23 cellular contexts compared by ENCODE assay signal in the genomic region with DNA sequence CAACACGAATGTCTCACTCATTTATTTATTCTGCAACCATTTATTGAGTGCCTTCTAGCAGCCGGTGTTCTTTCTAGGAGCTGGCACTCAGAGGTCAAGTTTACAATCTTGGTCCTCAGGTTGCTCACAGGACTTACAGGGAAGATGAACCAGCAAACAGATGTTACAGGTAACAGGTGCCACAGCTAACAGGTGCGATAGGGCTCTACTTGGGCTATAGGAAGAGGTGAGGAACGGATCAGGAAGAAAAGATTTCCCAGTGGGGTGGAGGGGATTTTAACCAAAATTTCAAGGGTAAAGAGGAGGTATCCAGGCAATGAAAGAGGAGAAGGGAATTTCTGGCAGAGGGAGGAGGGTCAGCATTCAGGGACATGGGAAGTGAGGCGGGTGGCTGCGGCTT.
"Had no signal": no experiment of that assay in that cellular context is flagged by ENCODE, and none has a peak within 500 bp of the region (broad histone marks: within the 10 kb centered on the region; RNA-seq: fewer than 3 reads in every experiment).

No MANE protein-coding gene starts in this region.

- H3K27ac Mint-ChIP-seq: immature natural killer cell; naive thymus-derived CD8-positive, alpha-beta T cell; nephron progenitor cell; stimulated activated memory B cell treated with anti-CD40 and anti-IgM and Interleukin-4, amounts not matched to agents 10 μg/mL and 1 μg/mL and 100 μg/mL, for 72 hours; type B pancreatic cell had no signal

- DNase-seq: dorsolateral prefrontal cortex; effector CD4-positive, alpha-beta T cell; hypothalamus; immature natural killer cell; islet precursor cell; kidney glomerular epithelial cell; left colon; left ventricle myocardium superior; lower lobe of right lung; naive thymus-derived CD8-positive, alpha-beta T cell; nephron progenitor cell; nucleus accumbens; psoas muscle; sigmoid colon; stimulated activated CD4-positive, alpha-beta T cell treated with anti-CD3 and anti-CD28 coated beads, Interleukin-2, amount 100 ng/mL, for 24 hours; stimulated activated CD4-positive, alpha-beta T cell treated with anti-CD3 and anti-CD28 coated beads, Interleukin-4, amount 100 ng/mL, for 24 hours; stimulated activated naive CD8-positive, alpha-beta T cell treated with anti-CD3 and anti-CD28 coated beads, Interleukin-15, Interleukin-2, amounts not matched to agents 100 U/mL and 50 U/mL, for 24 hours; substantia nigra; testis; tibial artery had no signal

- H3K36me3 Mint-ChIP-seq: immature natural killer cell, type B pancreatic cell had no signal

- ATAC-seq: left colon; left ventricle myocardium superior; lower lobe of right lung; naive thymus-derived CD8-positive, alpha-beta T cell; psoas muscle; right cardiac atrium; stimulated activated memory B cell treated with anti-CD40 and anti-IgM and Interleukin-4, amounts not matched to agents 10 μg/mL and 1 μg/mL and 100 μg/mL, for 72 hours; stimulated activated naive CD8-positive, alpha-beta T cell treated with anti-CD3 and anti-CD28 coated beads, Interleukin-15, Interleukin-2, amounts not matched to agents 100 U/mL and 50 U/mL, for 24 hours had no signal

- H3K4me1 Mint-ChIP-seq: immature natural killer cell; naive thymus-derived CD8-positive, alpha-beta T cell; stimulated activated memory B cell treated with anti-CD40 and anti-IgM and Interleukin-4, amounts not matched to agents 10 μg/mL and 1 μg/mL and 100 μg/mL, for 72 hours had no signal

- H3K4me3 Mint-ChIP-seq: immature natural killer cell; naive thymus-derived CD8-positive, alpha-beta T cell; nephron progenitor cell; stimulated activated memory B cell treated with anti-CD40 and anti-IgM and Interleukin-4, amounts not matched to agents 10 μg/mL and 1 μg/mL and 100 μg/mL, for 72 hours; type B pancreatic cell had no signal

- H3K9me3 Mint-ChIP-seq: type B pancreatic cell had no signal
